Comparison of ENCODE assay signal across 19 cellular contexts in genomic region chr6:36821581-36822335, GRCh38. TPM values are rescaled to one million over a fixed set of nuclear protein-coding genes. Genes with fewer than 3 reads are reported as not detected.
DNase-seq lines count a peak whose midpoint lies in the region; ATAC-seq and TF ChIP-seq lines count a peak whose summit lies in the region.
"Had no signal": no experiment of that assay in that cellular context is flagged by ENCODE, and none has a peak within 500 bp of the region (broad histone marks: within the 10 kb centered on the region; RNA-seq: fewer than 3 reads in every experiment).

No MANE protein-coding gene starts in this region.

- ATAC-seq in left cardiac atrium = no peak
- no peak for ATAC-seq in activated CD8-positive, alpha-beta T cell treated with anti-CD3 and anti-CD28 coated beads for 36 hours
- peak; percentile 21 for ATAC-seq in foreskin keratinocyte
- no peak for ATAC-seq in GM19328 (IDR thresholded peaks at IDR 0.05; ENCODE audit: unreplicated experiment)
- no peak for ATAC-seq in HG02571 (IDR thresholded peaks at IDR 0.05; ENCODE audit: unreplicated experiment)
- ATAC-seq in upper lobe of left lung (ENCODE audit: low FRiP score in 2 of 2) = no peak

- H3K4me1 ChIP-seq in left ventricle myocardium inferior = peaks cover 59% of the 10 kb centered on the region
- peaks cover 5% of the 10 kb centered on the region for H3K4me1 ChIP-seq in foreskin keratinocyte
- H3K4me1 ChIP-seq in smooth muscle cell (ENCODE audit: low read depth) = peaks cover 18% of the 10 kb centered on the region
- peaks cover 0 to 4% (median under 1%) of the 10 kb centered on the region in 4 donors for H3K4me1 ChIP-seq in upper lobe of left lung
- H3K4me1 ChIP-seq: sigmoid colon, uterus had no signal

- CTCF ChIA-PET in activated CD8-positive, alpha-beta T cell treated with anti-CD3 and anti-CD28 coated beads for 36 hours (lab: Charles Lee) = no interaction called here

- no peak overlapping the region for H2AFZ ChIP-seq in smooth muscle cell (ENCODE audit: low read depth)

- no peaks in the 10 kb centered on the region for H3K36me3 ChIP-seq in left ventricle myocardium inferior
- no peaks in the 10 kb centered on the region for H3K36me3 ChIP-seq in smooth muscle cell (ENCODE audit: low read depth)
- H3K36me3 ChIP-seq in upper lobe of left lung = no peaks in the 10 kb centered on the region
- H3K36me3 ChIP-seq: sigmoid colon, uterus had no signal

- TF ChIP-seq POLR2A in upper lobe of left lung (IDR thresholded peaks at IDR 0.05) = no peak

- H3K9me3 Mint-ChIP-seq in activated CD8-positive, alpha-beta T cell treated with anti-CD3 and anti-CD28 coated beads for 36 hours = no peaks in the 10 kb centered on the region
- H3K9me3 Mint-ChIP-seq: central memory CD8-positive, alpha-beta T cell had no signal

- peaks cover 9% of the 10 kb centered on the region for H3F3A ChIP-seq in smooth muscle cell (ENCODE audit: low read depth)

- H3K4me3 Mint-ChIP-seq in activated CD8-positive, alpha-beta T cell treated with anti-CD3 and anti-CD28 coated beads for 36 hours = no peak overlapping the region
- H3K4me3 Mint-ChIP-seq: central memory CD8-positive, alpha-beta T cell had no signal

- DNase-seq in left ventricle myocardium inferior (no peak), left cardiac atrium (no peak), foreskin keratinocyte (peak; percentile 16 to 34), smooth muscle cell (lab: John Stamatoyannopoulos, UW; ENCODE audit: unreplicated experiment) (no peak), upper lobe of left lung (no peak)
- DNase-seq in activated CD8-positive, alpha-beta T cell treated with anti-CD3 and anti-CD28 coated beads for 36 hours = peak; percentile 16
- DNase-seq: activated CD8-positive, alpha-beta memory T cell treated with anti-CD3 and anti-CD28 coated beads for 24 hours; amniotic stem cell; COR-L47; effector memory CD4-positive, alpha-beta T cell; MM.1S; NCI-H187; NCI-H345; sigmoid colon; stimulated activated CD4-positive, alpha-beta T cell treated with anti-CD3 and anti-CD28 coated beads, Interleukin-2, amount 100 ng/mL, for 48 hours; uterus had no signal

- H3K27me3 Mint-ChIP-seq in activated CD8-positive, alpha-beta T cell treated with anti-CD3 and anti-CD28 coated beads for 36 hours = no peaks in the 10 kb centered on the region

- H3K79me2 ChIP-seq in smooth muscle cell (ENCODE audit: low read depth) = no peaks in the 10 kb centered on the region

- H3K9ac ChIP-seq in smooth muscle cell (ENCODE audit: low read depth) = no peak overlapping the region

- intact Hi-C loops in left ventricle myocardium inferior (cut with micrococcal nuclease) (no loop called here), left cardiac atrium (cut with DNase I) (no loop called here)
- intact Hi-C loops in activated CD8-positive, alpha-beta T cell treated with anti-CD3 and anti-CD28 coated beads for 36 hours (cut with micrococcal nuclease) = no loop called here

- no peaks in the 10 kb centered on the region for H3K27me3 ChIP-seq in left ventricle myocardium inferior (ENCODE audit: low read depth)
- H3K27me3 ChIP-seq in foreskin keratinocyte = no peaks in the 10 kb centered on the region
- no peaks in the 10 kb centered on the region for H3K27me3 ChIP-seq in smooth muscle cell (ENCODE audit: low read depth)
- no peaks in the 10 kb centered on the region for H3K27me3 ChIP-seq in upper lobe of left lung
- H3K27me3 ChIP-seq: sigmoid colon, uterus had no signal

- peak overlapping the region; percentile 18 for H3K4me2 ChIP-seq in smooth muscle cell

- H3K9me3 ChIP-seq in left ventricle myocardium inferior (replicated peaks) (no peaks in the 10 kb centered on the region), smooth muscle cell (replicated peaks; ENCODE audit: low read depth) (no peaks in the 10 kb centered on the region), upper lobe of left lung (no peaks in the 10 kb centered on the region)
- H3K9me3 ChIP-seq: sigmoid colon, uterus had no signal

- no peaks in the 10 kb centered on the region for H3K36me3 Mint-ChIP-seq in activated CD8-positive, alpha-beta T cell treated with anti-CD3 and anti-CD28 coated beads for 36 hours (ENCODE audit: low read depth)

- H3K4me3 ChIP-seq in left ventricle myocardium inferior (no peak overlapping the region), smooth muscle cell (no peak overlapping the region), upper lobe of left lung (no peak overlapping the region)
- H3K4me3 ChIP-seq: sigmoid colon, uterus had no signal

- no peak for TF ChIP-seq EP300 in upper lobe of left lung (IDR thresholded peaks at IDR 0.05)

- H3K4me1 Mint-ChIP-seq in activated CD8-positive, alpha-beta T cell treated with anti-CD3 and anti-CD28 coated beads for 36 hours (ENCODE audit: low read depth) = no peaks in the 10 kb centered on the region
- H3K4me1 Mint-ChIP-seq: central memory CD8-positive, alpha-beta T cell had no signal

- WGBS in smooth muscle cell (ENCODE audit: low lambda C conversion rate) = 91% methylated on average over 14 of the region's 14 CpGs
- 81 to 90% methylated on average over 14 of the region's 14 CpGs for WGBS in upper lobe of left lung, 2 donors

- no peaks in the 10 kb centered on the region for H4K20me1 ChIP-seq in smooth muscle cell (ENCODE audit: low read depth)

- H3K27ac Mint-ChIP-seq in activated CD8-positive, alpha-beta T cell treated with anti-CD3 and anti-CD28 coated beads for 36 hours = no peak overlapping the region

- peak overlapping the region; percentile 73 for H3K27ac ChIP-seq in left ventricle myocardium inferior (replicated peaks)
- peak overlapping the region; percentile 71 for H3K27ac ChIP-seq in foreskin keratinocyte
- peak overlapping the region; percentile 67 for H3K27ac ChIP-seq in smooth muscle cell (ENCODE audit: low read depth)
- H3K27ac ChIP-seq in upper lobe of left lung = peak overlapping the region in 1 of 4 donors; percentile 1

- TF ChIP-seq CTCF in left ventricle myocardium inferior (IDR thresholded peaks at IDR 0.05; ENCODE audit: borderline replicate concordance) (no peak), foreskin keratinocyte (conservative IDR thresholded peaks at IDR 0.05) (no peak), smooth muscle cell (IDR thresholded peaks at IDR 0.05; ENCODE audit: borderline replicate concordance, insufficient read depth, poor library complexity, severe bottlenecking) (no peak), upper lobe of left lung (IDR thresholded peaks at IDR 0.05) (no peak)
- no peak for TF ChIP-seq CTCF in activated CD8-positive, alpha-beta T cell treated with anti-CD3 and anti-CD28 coated beads for 36 hours (IDR thresholded peaks at IDR 0.05)

- POLR2A ChIA-PET in activated CD8-positive, alpha-beta T cell treated with anti-CD3 and anti-CD28 coated beads for 36 hours (lab: Charles Lee) = interaction anchor here (0.7 kb wide), 1 partner anchor 30 kb away, joined by 3 read pairs; no protein-coding TSS in a partner anchor

RNA-seq across cellular contexts. Expression of gene CPNE5, which starts 17.5 kb away (rescaled TPM):
- 26.5 TPM for total RNA-seq in left ventricle myocardium inferior
- total RNA-seq in left cardiac atrium = 10 to 100 TPM; 14.7 to 63.5 TPM
- 1 to 10 TPM in 1 of 2 experiments, under 1 TPM in 1; 0.69 to 1.2 TPM for total RNA-seq in activated CD8-positive, alpha-beta T cell treated with anti-CD3 and anti-CD28 coated beads for 36 hours
- 0.07 TPM in 1 of 2 replicates, not detected in the other for total RNA-seq in foreskin keratinocyte
- 0.08 TPM in 1 of 2 replicates, not detected in the other for polyA plus RNA-seq in foreskin keratinocyte
- total RNA-seq in smooth muscle cell = 0.31 TPM in 1 of 2 replicates, not detected in the other
- 0.43 and 1.0 TPM in 2 replicates for polyA plus RNA-seq in smooth muscle cell
- 1 to 10 TPM in 4 of 6 donors, under 1 TPM in 2; 0.89 to 5.4 (median 2.5) TPM for total RNA-seq in upper lobe of left lung

RNA-seq across cellular contexts. Expression of gene PPIL1, which starts 52.8 kb away (rescaled TPM):
- 69.1 TPM for total RNA-seq in left ventricle myocardium inferior
- 10 to 100 TPM; 52.4 to 56.3 TPM for total RNA-seq in left cardiac atrium
- 10 to 100 TPM; 34.5 to 35.6 TPM for total RNA-seq in activated CD8-positive, alpha-beta T cell treated with anti-CD3 and anti-CD28 coated beads for 36 hours
- 61.6 and 65.7 TPM in 2 replicates for total RNA-seq in foreskin keratinocyte
- 53.3 and 54.0 TPM in 2 replicates for polyA plus RNA-seq in foreskin keratinocyte
- total RNA-seq in smooth muscle cell = 49.3 and 57.6 TPM in 2 replicates
- polyA plus RNA-seq in smooth muscle cell = 34.6 and 45.4 TPM in 2 replicates
- 10 to 100 TPM in 3 of 6 donors, 1 to 10 TPM in 3; 2.2 to 21.7 (median 11.9) TPM for total RNA-seq in upper lobe of left lung

Comparison
In these comparisons a context has a peak if more than half of its experiments do, and no peak if none do; other contexts are left out.
1. DNase-seq: peak in activated CD8-positive, alpha-beta T cell treated with anti-CD3 and anti-CD28 coated beads for 36 hours (single experiment) and foreskin keratinocyte (2 of 2); none in left ventricle myocardium inferior (single experiment), left cardiac atrium (single experiment), smooth muscle cell (single experiment) and upper lobe of left lung (0 of 2).